8 cellular contexts compared by ENCODE assay signal in the genomic region with DNA sequence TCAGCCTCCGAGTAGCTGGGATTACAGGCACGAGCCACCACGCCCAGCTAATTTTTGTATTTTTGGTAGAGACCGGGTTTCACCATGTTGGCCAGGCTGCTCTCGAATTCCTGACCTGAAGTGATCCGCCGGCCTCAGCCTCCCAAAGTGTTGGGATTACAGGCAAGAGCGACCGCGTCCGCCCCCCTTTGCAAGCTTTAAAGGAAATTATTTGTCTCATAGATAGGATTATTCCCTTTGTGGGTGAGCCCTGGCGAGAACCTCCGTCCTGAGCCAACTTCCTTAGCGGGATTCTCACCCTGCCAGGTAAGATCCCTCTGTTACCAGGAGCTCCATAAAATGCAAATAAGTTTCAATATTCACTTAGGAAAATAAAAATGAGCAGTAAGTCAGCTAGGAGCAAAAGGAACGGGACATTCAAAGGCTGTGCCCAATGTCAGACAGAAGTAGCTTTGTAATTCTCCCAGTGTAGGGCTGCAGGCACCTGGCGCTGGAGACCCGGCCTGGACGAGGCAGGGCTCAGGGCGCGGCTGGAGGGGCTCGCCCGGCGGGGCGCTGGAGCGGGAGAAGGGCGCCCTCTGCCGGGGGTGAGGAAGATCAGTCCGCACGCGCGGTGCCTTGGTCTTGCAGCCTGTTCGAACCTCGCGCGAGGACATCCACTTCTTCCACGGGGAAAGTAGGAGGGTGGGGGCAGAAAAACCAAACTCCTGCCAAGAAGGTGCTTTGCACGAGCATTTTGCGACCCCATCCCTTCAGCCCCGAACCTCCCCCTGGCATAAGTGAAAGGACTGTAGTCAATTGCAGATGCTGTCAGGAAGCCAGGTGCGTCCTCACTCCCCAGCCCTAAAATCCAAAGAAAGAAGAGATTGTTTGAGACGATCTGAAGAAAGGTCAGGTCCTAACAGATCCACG. TPM values are rescaled to one million over a fixed set of nuclear protein-coding genes. Genes with fewer than 3 reads are reported as not detected.
DNase-seq lines count a peak whose midpoint lies in the region; ATAC-seq and TF ChIP-seq lines count a peak whose summit lies in the region.

No MANE protein-coding gene starts in this region.

- peak; percentile 75 for TF ChIP-seq CTCF in BJ (IDR thresholded peaks at IDR 0.05; ENCODE audit: insufficient read depth, low read depth, low read length)

- H3K27ac ChIP-seq in esophagus (ENCODE audit: low read depth in 2 of 2, low read length in 1 of 2): no peak overlapping the region

- no peaks in the 10 kb centered on the region for H3K36me3 ChIP-seq in BJ (ENCODE audit: control insufficient read depth, insufficient read depth, low read length)
- no peaks in the 10 kb centered on the region for H3K36me3 ChIP-seq in NT2/D1 (ENCODE audit: insufficient read depth, insufficient read length, low read length)
- no peaks in the 10 kb centered on the region for H3K36me3 ChIP-seq in esophagus (ENCODE audit: control insufficient read depth in 2 of 2, insufficient read depth in 2 of 2, low read length in 1 of 2)
- H3K36me3 ChIP-seq in mucosa of stomach (ENCODE audit: control insufficient read depth, insufficient read depth, low read length): no peaks in the 10 kb centered on the region

- H3K9ac ChIP-seq in NT2/D1 (ENCODE audit: insufficient read length, low read depth) (peak overlapping the region; percentile 83), mucosa of stomach (ENCODE audit: low read length) (peak overlapping the region; percentile 54)

- peaks cover 2% of the 10 kb centered on the region for H3K4me1 ChIP-seq in NT2/D1 (ENCODE audit: insufficient read depth, insufficient read length)
- no peaks in the 10 kb centered on the region for H3K4me1 ChIP-seq in esophagus (ENCODE audit: control insufficient read depth in 2 of 2, insufficient read depth in 2 of 2, low read length in 1 of 2)
- peaks cover 11% of the 10 kb centered on the region for H3K4me1 ChIP-seq in mucosa of stomach (ENCODE audit: control insufficient read depth, insufficient read depth, low read length)

- POLR2A ChIA-PET in BJ (lab: Charles Lee): interaction anchor here (0.6 to 1.0 kb wide), 3 partner anchors 26 to 675 kb away, joined by 3 to 7 read pairs (median 3); no protein-coding TSS in a partner anchor

- H3K9me3 ChIP-seq in NT2/D1 (ENCODE audit: insufficient read depth, low read length) (no peaks in the 10 kb centered on the region), esophagus (ENCODE audit: control insufficient read depth in 2 of 2, insufficient read depth in 1 of 2, low read depth in 1 of 2, low read length in 1 of 2) (no peaks in the 10 kb centered on the region), mucosa of stomach (ENCODE audit: control insufficient read depth, low read length) (no peaks in the 10 kb centered on the region)

- peak overlapping the region; percentile 56 for H3K4me3 ChIP-seq in BJ (ENCODE audit: low read depth, low read length)
- peak overlapping the region; percentile 66 for H3K4me3 ChIP-seq in NT2/D1 (ENCODE audit: insufficient read length, low read depth)
- H3K4me3 ChIP-seq in esophagus (ENCODE audit: low read depth in 1 of 2, low read length in 2 of 2): peak overlapping the region; percentile 51
- H3K4me3 ChIP-seq in mucosa of stomach (ENCODE audit: low read length): peak overlapping the region; percentile 81

- CTCF ChIA-PET in BJ (lab: Yijun Ruan, JAX): interaction anchor here (0.6 to 6.2 kb wide), 113 partner anchors 10 to 1114 kb away, joined by 3 to 154 read pairs (median 4); partner anchors contain the start of gene SOCS2

- WGBS in esophagus, 2 donors: 14 to 22% methylated on average over 42 of the region's 42 CpGs

- H3K27me3 ChIP-seq in BJ (ENCODE audit: control insufficient read depth, insufficient read depth, low read length) (peaks cover 2% of the 10 kb centered on the region; the same call in 1 of the 2 replicates), NT2/D1 (ENCODE audit: insufficient read depth, insufficient read length) (peaks cover 9% of the 10 kb centered on the region), esophagus (ENCODE audit: control insufficient read depth in 1 of 2, insufficient read depth in 2 of 2, low read length in 2 of 2) (no peaks in the 10 kb centered on the region), mucosa of stomach (ENCODE audit: control insufficient read depth, insufficient read depth, low read length) (no peaks in the 10 kb centered on the region)

- DNase-seq in BJ (ENCODE audit: low read depth) (no peak), HuH-7 (ENCODE audit: low spot score) (peak; percentile 65), NT2/D1 (ENCODE audit: low read depth, low spot score) (peak; percentile 72), activated T-cell treated with anti-CD3 and anti-CD28 coated beads for 4 hours (peak; percentile 70)
- peak; percentile 64 for DNase-seq in stimulated activated CD8-positive, alpha-beta memory T cell treated with anti-CD3 and anti-CD28 coated beads, Interleukin-4, amount 100 ng/mL, for 24 hours (ENCODE audit: low read depth)

- ATAC-seq in GM19455 (IDR thresholded peaks at IDR 0.05; ENCODE audit: unreplicated experiment): peak; percentile 50

RNA-seq across cellular contexts. Expression of gene PLXNC1, which starts 47.1 kb away (rescaled TPM):
- polyA plus RNA-seq in BJ (2011; rRNA removed) (2.2 and 3.4 TPM in 2 replicates), esophagus (under 1 TPM; 0.24 to 0.41 TPM)
- polyA minus RNA-seq in BJ (2011; rRNA and poly(A)+ RNA removed): 3.9 and 5.8 TPM in 2 replicates
